In genomic region chr16:88379694-88380040, GRCh38 we compare ENCODE assay signal across 22 cellular contexts.
"Had no signal": no experiment of that assay in that cellular context is flagged by ENCODE, and none has a peak within 500 bp of the region (broad histone marks: within the 10 kb centered on the region; RNA-seq: fewer than 3 reads in every experiment).

No MANE protein-coding gene starts in this region.

- H3K4me3 ChIP-seq: esophagus muscularis mucosa, SK-N-MC, upper lobe of left lung had no signal

- ATAC-seq: activated CD4-positive, CD25-positive, alpha-beta regulatory T cell treated with anti-CD3 and anti-CD28 coated beads, Interleukin-2, amount 50 U/mL, for 24 hours; activated CD8-positive, alpha-beta memory T cell treated with anti-CD3 and anti-CD28 coated beads, Interleukin-2, amount 10 ng/mL, durations not matched to agents 7 days and 5 days; activated CD8-positive, alpha-beta T cell treated with anti-CD3 and anti-CD28 coated beads for 36 hours; effector memory CD8-positive, alpha-beta T cell; stimulated activated naive CD8-positive, alpha-beta T cell treated with anti-CD3 and anti-CD28 coated beads, Interleukin-15, Interleukin-2, amounts not matched to agents 100 U/mL and 50 U/mL, for 24 hours had no signal

- H3K9me3 ChIP-seq: esophagus muscularis mucosa, upper lobe of left lung had no signal

- H3K36me3 Mint-ChIP-seq: activated CD8-positive, alpha-beta memory T cell treated with anti-CD3 and anti-CD28 coated beads, Interleukin-2, amount 10 ng/mL, durations not matched to agents 7 days and 5 days; activated naive CD4-positive, alpha-beta T cell treated with anti-CD3 and anti-CD28 coated beads, Interleukin-2, amount 50 U/mL, for 24 hours; brain had no signal

- H3K4me3 Mint-ChIP-seq: activated CD4-positive, alpha-beta T cell treated with anti-CD3 and anti-CD28 coated beads, Interleukin-2, amount 10 ng/mL, durations not matched to agents 7 days and 5 days; activated CD8-positive, alpha-beta memory T cell treated with anti-CD3 and anti-CD28 coated beads, Interleukin-2, amount 10 ng/mL, durations not matched to agents 7 days and 5 days; activated CD8-positive, alpha-beta T cell treated with anti-CD3 and anti-CD28 coated beads for 36 hours; activated naive CD4-positive, alpha-beta T cell treated with anti-CD3 and anti-CD28 coated beads, Interleukin-2, amount 50 U/mL, for 24 hours; brain; effector memory CD8-positive, alpha-beta T cell; nephron progenitor cell; T-helper 2 cell treated with Interferon-gamma antibody and Interleukin-4, amounts not matched to agents 5 μg/mL and 100 μg/mL, for 36 hours had no signal

- H3K9me3 Mint-ChIP-seq: activated CD4-positive, alpha-beta T cell treated with anti-CD3 and anti-CD28 coated beads, Interleukin-2, amount 10 ng/mL, durations not matched to agents 7 days and 5 days; activated CD8-positive, alpha-beta T cell treated with anti-CD3 and anti-CD28 coated beads for 36 hours; activated naive CD4-positive, alpha-beta T cell treated with anti-CD3 and anti-CD28 coated beads, Interleukin-2, amount 50 U/mL, for 24 hours; brain; effector memory CD8-positive, alpha-beta T cell; nephron progenitor cell; T-helper 2 cell treated with Interferon-gamma antibody and Interleukin-4, amounts not matched to agents 5 μg/mL and 100 μg/mL, for 36 hours had no signal

- H3K27ac ChIP-seq: esophagus muscularis mucosa, SK-N-MC, upper lobe of left lung, VCaP had no signal

- DNase-seq: activated CD4-positive, alpha-beta T cell treated with anti-CD3 and anti-CD28 coated beads, Interleukin-2, amount 10 ng/mL, durations not matched to agents 7 days and 5 days; activated CD8-positive, alpha-beta memory T cell treated with anti-CD3 and anti-CD28 coated beads, Interleukin-2, amount 10 ng/mL, durations not matched to agents 7 days and 5 days; activated CD8-positive, alpha-beta T cell treated with anti-CD3 and anti-CD28 coated beads for 36 hours; activated effector memory CD4-positive, alpha-beta T cell treated with anti-CD3 and anti-CD28 coated beads, Interleukin-2, amount 50 U/mL, for 16 hours; activated T-cell treated with anti-CD3 and anti-CD28 coated beads for 4 hours; caudate nucleus; effector memory CD8-positive, alpha-beta T cell; islet precursor cell; midbrain; nephron progenitor cell; nucleus accumbens; stimulated activated CD4-positive, alpha-beta T cell treated with anti-CD3 and anti-CD28 coated beads, Interleukin-12 subunit alpha, Interleukin-12 subunit beta, amount 100 ng/mL, for 4 hours; stimulated activated CD4-positive, alpha-beta T cell treated with anti-CD3 and anti-CD28 coated beads, Interleukin-4, amount 100 ng/mL, for 4 hours; stimulated activated naive CD8-positive, alpha-beta T cell treated with anti-CD3 and anti-CD28 coated beads, Interleukin-15, Interleukin-2, amounts not matched to agents 100 U/mL and 50 U/mL, for 24 hours had no signal

- H3K36me3 ChIP-seq: esophagus muscularis mucosa, upper lobe of left lung had no signal

- H3K27ac Mint-ChIP-seq: activated CD4-positive, alpha-beta T cell treated with anti-CD3 and anti-CD28 coated beads, Interleukin-2, amount 10 ng/mL, durations not matched to agents 7 days and 5 days; activated CD8-positive, alpha-beta memory T cell treated with anti-CD3 and anti-CD28 coated beads, Interleukin-2, amount 10 ng/mL, durations not matched to agents 7 days and 5 days; activated CD8-positive, alpha-beta T cell treated with anti-CD3 and anti-CD28 coated beads for 36 hours; activated naive CD4-positive, alpha-beta T cell treated with anti-CD3 and anti-CD28 coated beads, Interleukin-2, amount 50 U/mL, for 24 hours; brain; effector memory CD8-positive, alpha-beta T cell; nephron progenitor cell; T-helper 2 cell treated with Interferon-gamma antibody and Interleukin-4, amounts not matched to agents 5 μg/mL and 100 μg/mL, for 36 hours had no signal

- H3K4me1 Mint-ChIP-seq: activated CD4-positive, alpha-beta T cell treated with anti-CD3 and anti-CD28 coated beads, Interleukin-2, amount 10 ng/mL, durations not matched to agents 7 days and 5 days; activated CD8-positive, alpha-beta memory T cell treated with anti-CD3 and anti-CD28 coated beads, Interleukin-2, amount 10 ng/mL, durations not matched to agents 7 days and 5 days; nephron progenitor cell had no signal
